In the genomic region with DNA sequence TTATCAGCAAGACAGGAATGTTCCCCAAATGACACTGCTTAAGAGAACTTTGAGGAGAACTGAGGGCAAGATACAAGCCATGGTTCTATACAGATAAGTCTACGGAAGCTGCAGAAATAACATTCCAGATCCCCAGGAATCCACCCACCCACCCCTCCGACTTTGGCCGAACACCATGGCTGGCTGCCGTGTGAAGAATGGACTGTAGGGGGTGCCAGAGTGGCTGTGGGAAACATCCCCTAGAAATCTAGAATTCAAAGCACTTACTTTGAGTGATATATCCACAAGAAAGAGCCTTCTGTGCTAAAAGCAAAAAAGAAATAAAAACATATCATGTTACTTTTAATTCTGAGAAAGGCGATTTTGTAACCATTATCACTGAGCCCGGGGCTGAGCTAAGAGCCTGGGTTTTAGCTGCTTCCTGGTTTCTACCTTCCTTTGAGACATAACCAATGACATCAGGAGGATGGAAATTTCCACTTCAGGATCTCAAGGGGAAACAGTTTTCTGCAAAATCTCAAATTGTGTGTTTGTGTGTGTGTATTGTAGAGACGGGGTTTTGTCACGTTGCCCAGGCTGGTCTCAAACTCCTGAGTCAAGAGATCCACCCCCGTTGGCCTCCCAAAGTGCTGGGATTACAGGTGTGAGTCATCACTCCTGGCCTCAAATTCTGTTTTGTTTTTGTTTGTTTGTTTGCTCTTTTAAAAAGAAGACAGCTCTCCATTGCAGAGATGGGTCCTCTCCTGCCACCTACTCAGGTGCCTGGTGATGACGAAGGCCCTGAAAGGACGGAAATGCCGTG, we compare ENCODE assay signal across 8 cellular contexts. TPM values are rescaled to one million over a fixed set of nuclear protein-coding genes. Genes with fewer than 3 reads are reported as not detected.
DNase-seq lines count a peak whose midpoint lies in the region; ATAC-seq and TF ChIP-seq lines count a peak whose summit lies in the region.

No MANE protein-coding gene starts in this region.

- H3K36me3 ChIP-seq in HEK293 (ENCODE audit: control insufficient read depth in 2 of 2, insufficient read depth in 1 of 2, low read length in 2 of 2) = no peaks in the 10 kb centered on the region
- H3K36me3 ChIP-seq in heart right ventricle = peaks cover 0 to 23% (median 0%) of the 10 kb centered on the region in 9 donors

- H3K4me1 Mint-ChIP-seq in WTC11 = peaks cover 10% of the 10 kb centered on the region

- no peaks in the 10 kb centered on the region for H3K27me3 ChIP-seq in heart right ventricle

- H3K36me3 Mint-ChIP-seq in WTC11 = no peaks in the 10 kb centered on the region

- 43 to 47% methylated on average over 12 of the region's 12 CpGs for WGBS in heart right ventricle, 2 donors

- H3K9me3 ChIP-seq in HEK293 (ENCODE audit: control insufficient read depth, insufficient read depth, low read depth, low read length) = no peaks in the 10 kb centered on the region
- H3K9me3 ChIP-seq in heart right ventricle = no peaks in the 10 kb centered on the region

- POLR2A ChIA-PET in HEK293 (lab: Yijun Ruan, JAX) = interaction anchor here (0.6 kb wide), 1 partner anchor 616 kb away, joined by 3 read pairs; no protein-coding TSS in a partner anchor
- POLR2A ChIA-PET in WTC11 (lab: Charles Lee) = no interaction called here

- no peak overlapping the region for H3K27ac Mint-ChIP-seq in WTC11

- ATAC-seq in WTC11 (peak; percentile 87), heart right ventricle (peak in 7 of 8 donors; percentile 54 to 85 (median 72))

- no peak overlapping the region for H3K4me3 Mint-ChIP-seq in WTC11

- TF ChIP-seq CTCF in HEK293 (tag by site-specific recombination; IDR thresholded peaks at IDR 0.05) (no peak), WTC11 (IDR thresholded peaks at IDR 0.05) (peak; percentile 67), heart right ventricle (IDR thresholded peaks at IDR 0.05) (peak; percentile 74 to 89 (median 83))

- no peaks in the 10 kb centered on the region for H3K4me1 ChIP-seq in HEK293 (ENCODE audit: control insufficient read depth, insufficient read depth, low read length)
- H3K4me1 ChIP-seq in heart right ventricle = peaks cover 0 to 31% (median 10%) of the 10 kb centered on the region in 9 donors

- H3K27ac ChIP-seq in HEK293 (ENCODE audit: extremely low read depth, low read depth, low read length) (no peak overlapping the region), heart right ventricle (peak overlapping the region in 1 of 10 donors; percentile 41)

- no peak overlapping the region for H3K4me3 ChIP-seq in HEK293 (ENCODE audit: low read depth, low read length)
- H3K4me3 ChIP-seq in heart right ventricle = no peak overlapping the region

- intact Hi-C loops in heart right ventricle (cut with DNase I) = loop anchor here in 8 of 10 donors (1.0 to 10.0 kb wide), 7 partner anchors 34 to 74 kb away; partner anchors contain the start of gene GGTA1 (in 7 of the 8)

- DNase-seq in CD1c-positive myeloid dendritic cell (ENCODE audit: extremely low spot score) = peak; percentile 54
- peak; percentile 82 for DNase-seq in WTC11 (ENCODE audit: low spot score)
- DNase-seq in heart right ventricle = peak; percentile 72 to 73
- DNase-seq in stimulated activated CD8-positive, alpha-beta memory T cell treated with anti-CD3 and anti-CD28 coated beads, Interleukin-4, amount 100 ng/mL, for 48 hours = peak; percentile 69
- no peak for DNase-seq in NCI-H146 treated with DMSO at 0.1 percent for 48 hours (lab: John Stamatoyannopoulos, UW; ENCODE audit: unreplicated experiment)
- no peak for DNase-seq in NCI-H1105 (lab: John Stamatoyannopoulos, UW)
- DNase-seq in NCI-H128 (lab: John Stamatoyannopoulos, UW; ENCODE audit: unreplicated experiment) = no peak

- no peaks in the 10 kb centered on the region for H3K9me3 Mint-ChIP-seq in WTC11

- no peaks in the 10 kb centered on the region; the same call in 1 of the 2 replicates for H3K27me3 Mint-ChIP-seq in WTC11 (ENCODE audit: low read depth)

- CTCF ChIA-PET in HEK293 (lab: Yijun Ruan, JAX) (interaction anchor here (0.5 to 1.9 kb wide), 21 partner anchors 8 to 876 kb away, joined by 3 to 9 read pairs (median 3); no protein-coding TSS in a partner anchor), WTC11 (lab: Charles Lee) (interaction anchor here (0.5 to 2.7 kb wide), 16 partner anchors 11 to 411 kb away, joined by 3 to 11 read pairs (median 6); partner anchors contain the start of gene GGTA1)

TF ChIP-seq in HEK293, 187 proteins besides CTCF, POLR2A, EP300 and RAD21:
- no peak for TF ChIP-seq SETDB1 (IDR thresholded peaks at IDR 0.05; ENCODE audit: insufficient read length, low read length)
- TF ChIP-seq GLIS1 (tag by site-specific recombination; IDR thresholded peaks at IDR 0.05) = peak; percentile 29; the same call in 1 of the 2 replicates
- peak; percentile 31 for TF ChIP-seq ZNF654 (tag by site-specific recombination; IDR thresholded peaks at IDR 0.05; ENCODE audit: low read depth)
TF ChIP-seq in HEK293: peak in this region for 2.

TF ChIP-seq in WTC11, 78 proteins besides CTCF, POLR2A, EP300 and RAD21:
- TF ChIP-seq, protein P1, sequence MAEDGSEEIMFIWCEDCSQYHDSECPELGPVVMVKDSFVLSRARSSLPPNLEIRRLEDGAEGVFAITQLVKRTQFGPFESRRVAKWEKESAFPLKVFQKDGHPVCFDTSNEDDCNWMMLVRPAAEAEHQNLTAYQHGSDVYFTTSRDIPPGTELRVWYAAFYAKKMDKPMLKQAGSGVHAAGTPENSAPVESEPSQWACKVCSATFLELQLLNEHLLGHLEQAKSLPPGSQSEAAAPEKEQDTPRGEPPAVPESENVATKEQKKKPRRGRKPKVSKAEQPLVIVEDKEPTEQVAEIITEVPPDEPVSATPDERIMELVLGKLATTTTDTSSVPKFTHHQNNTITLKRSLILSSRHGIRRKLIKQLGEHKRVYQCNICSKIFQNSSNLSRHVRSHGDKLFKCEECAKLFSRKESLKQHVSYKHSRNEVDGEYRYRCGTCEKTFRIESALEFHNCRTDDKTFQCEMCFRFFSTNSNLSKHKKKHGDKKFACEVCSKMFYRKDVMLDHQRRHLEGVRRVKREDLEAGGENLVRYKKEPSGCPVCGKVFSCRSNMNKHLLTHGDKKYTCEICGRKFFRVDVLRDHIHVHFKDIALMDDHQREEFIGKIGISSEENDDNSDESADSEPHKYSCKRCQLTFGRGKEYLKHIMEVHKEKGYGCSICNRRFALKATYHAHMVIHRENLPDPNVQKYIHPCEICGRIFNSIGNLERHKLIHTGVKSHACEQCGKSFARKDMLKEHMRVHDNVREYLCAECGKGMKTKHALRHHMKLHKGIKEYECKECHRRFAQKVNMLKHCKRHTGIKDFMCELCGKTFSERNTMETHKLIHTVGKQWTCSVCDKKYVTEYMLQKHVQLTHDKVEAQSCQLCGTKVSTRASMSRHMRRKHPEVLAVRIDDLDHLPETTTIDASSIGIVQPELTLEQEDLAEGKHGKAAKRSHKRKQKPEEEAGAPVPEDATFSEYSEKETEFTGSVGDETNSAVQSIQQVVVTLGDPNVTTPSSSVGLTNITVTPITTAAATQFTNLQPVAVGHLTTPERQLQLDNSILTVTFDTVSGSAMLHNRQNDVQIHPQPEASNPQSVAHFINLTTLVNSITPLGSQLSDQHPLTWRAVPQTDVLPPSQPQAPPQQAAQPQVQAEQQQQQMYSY (CRISPR knock-in tag; IDR thresholded peaks at IDR 0.05) = peak; percentile 33; the same call in 1 of the 2 replicates
- TF ChIP-seq RELA (CRISPR knock-in tag; IDR thresholded peaks at IDR 0.05; ENCODE audit: borderline replicate concordance) = no peak

RNA-seq across cellular contexts. Expression of gene GGTA1, which starts 36.4 kb away (rescaled TPM):
- total RNA-seq in WTC11 (2021) (not detected in 3 replicates), heart right ventricle (10 to 100 TPM in 7 of 10 donors, 1 to 10 TPM in 3; 6.0 to 42.1 (median 13.9) TPM)
- polyA plus RNA-seq in heart right ventricle = 10 to 100 TPM in 1 of 2 donors, 1 to 10 TPM in 1; 3.0 to 34.9 TPM

Comparison
In these comparisons a context has a peak if more than half of its experiments do, and no peak if none do; other contexts are left out.
1. DNase-seq: peak in CD1c-positive myeloid dendritic cell (single experiment), WTC11 (single experiment), heart right ventricle (2 of 2) and stimulated activated CD8-positive, alpha-beta memory T cell treated with anti-CD3 and anti-CD28 coated beads, Interleukin-4, amount 100 ng/mL, for 48 hours (single experiment); none in NCI-H146 treated with DMSO at 0.1 percent for 48 hours (single experiment), NCI-H1105 (single experiment) and NCI-H128 (single experiment).